ENCODE assay signal across 25 cellular contexts in the genomic region with DNA sequence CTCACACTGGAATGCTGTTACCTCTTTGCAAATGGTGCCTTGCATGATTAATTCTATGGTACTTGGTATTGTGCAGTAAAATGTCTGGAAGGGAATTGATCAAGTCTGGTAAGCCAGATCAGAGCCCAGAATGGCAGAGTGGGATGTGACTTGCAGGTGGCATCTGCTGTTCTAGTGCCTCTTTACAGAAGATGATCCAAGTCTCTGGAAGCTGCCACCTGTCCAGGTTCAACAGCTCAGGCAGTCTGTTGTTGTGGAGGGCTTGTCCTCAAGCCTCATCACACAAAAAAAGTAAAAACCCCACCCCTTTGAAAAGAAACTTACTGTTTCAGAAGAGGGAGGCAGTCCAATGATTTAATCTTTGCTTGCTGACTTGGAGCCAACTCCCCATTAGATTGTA.
"Had no signal": no experiment of that assay in that cellular context is flagged by ENCODE, and none has a peak within 500 bp of the region (broad histone marks: within the 10 kb centered on the region; RNA-seq: fewer than 3 reads in every experiment).

No MANE protein-coding gene starts in this region.

- H3K36me3 ChIP-seq: gastrocnemius medialis, ovary, suprapubic skin had no signal

- H3K9me3 Mint-ChIP-seq: activated CD8-positive, alpha-beta T cell treated with anti-CD3 and anti-CD28 coated beads for 36 hours; activated T-helper 17 cell treated with anti-CD3 and anti-CD28 coated beads, Interleukin-2, amount 50 U/mL, for 72 hours; naive B cell; stimulated activated naive CD8-positive, alpha-beta T cell treated with anti-CD3 and anti-CD28 coated beads, Interleukin-15, Interleukin-2, amounts not matched to agents 100 ng/mL and 50 ng/mL, for 24 hours; type B pancreatic cell had no signal

- H3K4me3 ChIP-seq: gastrocnemius medialis, lung, mucosa of descending colon, ovary, psoas muscle, skin epidermis, suprapubic skin had no signal

- H3K27ac ChIP-seq: gastrocnemius medialis, ovary, psoas muscle, suprapubic skin had no signal

- ATAC-seq: activated CD8-positive, alpha-beta T cell treated with anti-CD3 and anti-CD28 coated beads for 36 hours; activated T-helper 17 cell treated with anti-CD3 and anti-CD28 coated beads, Interleukin-2, amount 50 U/mL, for 72 hours; gastrocnemius medialis; left lobe of liver; mucosa of descending colon; psoas muscle; right cardiac atrium had no signal

- H3K36me3 Mint-ChIP-seq: naive B cell had no signal

- FAIRE-seq: astrocyte, colon, endometrium, kidney had no signal

- H3K4me1 Mint-ChIP-seq: activated T-helper 17 cell treated with anti-CD3 and anti-CD28 coated beads, Interleukin-2, amount 50 U/mL, for 72 hours had no signal

- H3K9me3 ChIP-seq: gastrocnemius medialis, mucosa of descending colon, ovary, psoas muscle, suprapubic skin had no signal

- H3K27me3 ChIP-seq: gastrocnemius medialis, ovary, suprapubic skin had no signal

- H3K4me3 Mint-ChIP-seq: activated CD8-positive, alpha-beta T cell treated with anti-CD3 and anti-CD28 coated beads for 36 hours; activated T-helper 17 cell treated with anti-CD3 and anti-CD28 coated beads, Interleukin-2, amount 50 U/mL, for 72 hours; stimulated activated naive CD8-positive, alpha-beta T cell treated with anti-CD3 and anti-CD28 coated beads, Interleukin-15, Interleukin-2, amounts not matched to agents 100 ng/mL and 50 ng/mL, for 24 hours; type B pancreatic cell had no signal

- H3K27me3 Mint-ChIP-seq: type B pancreatic cell had no signal

- DNase-seq: activated CD4-positive, alpha-beta T cell treated with anti-CD3 and anti-CD28 coated beads for 48 hours; activated CD4-positive, CD25-positive, alpha-beta regulatory T cell; activated CD8-positive, alpha-beta T cell treated with anti-CD3 and anti-CD28 coated beads for 36 hours; activated naive CD4-positive, alpha-beta T cell; activated T-cell treated with anti-CD3 and anti-CD28 coated beads, Interleukin-2, amount 50 U/mL, for 1 hour; gastrocnemius medialis; head of caudate nucleus; kidney; mucosa of descending colon; naive B cell; ovary; psoas muscle; right cardiac atrium; T-helper 1 cell; T-helper 9 cell had no signal

- H3K27ac Mint-ChIP-seq: activated CD8-positive, alpha-beta T cell treated with anti-CD3 and anti-CD28 coated beads for 36 hours; activated T-helper 17 cell treated with anti-CD3 and anti-CD28 coated beads, Interleukin-2, amount 50 U/mL, for 72 hours; stimulated activated naive CD8-positive, alpha-beta T cell treated with anti-CD3 and anti-CD28 coated beads, Interleukin-15, Interleukin-2, amounts not matched to agents 100 ng/mL and 50 ng/mL, for 24 hours had no signal
